21 cellular contexts compared by ENCODE assay signal in genomic region chr10:131253931-131254865, GRCh38. TPM values are rescaled to one million over a fixed set of nuclear protein-coding genes. Genes with fewer than 3 reads are reported as not detected.
DNase-seq lines count a peak whose midpoint lies in the region; FAIRE-seq and TF ChIP-seq lines count a peak whose summit lies in the region.
"Had no signal": no experiment of that assay in that cellular context is flagged by ENCODE, and none has a peak within 500 bp of the region (broad histone marks: within the 10 kb centered on the region; RNA-seq: fewer than 3 reads in every experiment).

No MANE protein-coding gene starts in this region.

- H3K36me3 ChIP-seq in spleen (no peaks in the 10 kb centered on the region), small intestine (ENCODE audit: control insufficient read depth in 2 of 2, insufficient read depth in 2 of 2, low read length in 2 of 2) (no peaks in the 10 kb centered on the region)

- TF ChIP-seq CTCF in glutamatergic neuron (IDR thresholded peaks at IDR 0.05; ENCODE audit: partially characterized antibody, unreplicated experiment) (no peak), neural crest cell (conservative IDR thresholded peaks at IDR 0.05) (no peak), spleen (IDR thresholded peaks at IDR 0.05 in 8 of 11, conservative IDR thresholded peaks at IDR 0.05 in 3 of 11) (no peak)

- H3K27ac Mint-ChIP-seq in T-helper 1 cell treated with Interleukin-12 subunit alpha and Interleukin-12 subunit beta and Interleukin-4 antibody, amounts not matched to agents 30 μg/mL and 1 μg/mL, for 36 hours, result peak overlapping the region; percentile 2
- H3K27ac Mint-ChIP-seq in glutamatergic neuron (ENCODE audit: unreplicated experiment), result peak overlapping the region; percentile 12
- H3K27ac Mint-ChIP-seq in neural crest cell (ENCODE audit: unreplicated experiment), result peak overlapping the region; percentile 50
- H3K27ac Mint-ChIP-seq: CD8-positive, alpha-beta T cell had no signal

- no peak overlapping the region for H3K4me3 Mint-ChIP-seq in T-helper 1 cell treated with Interleukin-12 subunit alpha and Interleukin-12 subunit beta and Interleukin-4 antibody, amounts not matched to agents 30 μg/mL and 1 μg/mL, for 36 hours
- H3K4me3 Mint-ChIP-seq in glutamatergic neuron (ENCODE audit: unreplicated experiment), result no peak overlapping the region
- H3K4me3 Mint-ChIP-seq in neural crest cell, result no peak overlapping the region
- H3K4me3 Mint-ChIP-seq: CD8-positive, alpha-beta T cell had no signal

- FAIRE-seq in small intestine (lab: Jason Lieb, UNC), result no peak
- FAIRE-seq: A549, GM12878 had no signal

- no peak overlapping the region for H3K4me3 ChIP-seq in spleen
- H3K4me3 ChIP-seq in small intestine (ENCODE audit: low read depth in 1 of 2, low read length in 2 of 2), result no peak overlapping the region
- H3K4me3 ChIP-seq: A549, GM12878 had no signal

- no peaks in the 10 kb centered on the region for H3K4me1 Mint-ChIP-seq in T-helper 1 cell treated with Interleukin-12 subunit alpha and Interleukin-12 subunit beta and Interleukin-4 antibody, amounts not matched to agents 30 μg/mL and 1 μg/mL, for 36 hours (ENCODE audit: low read depth)
- H3K4me1 Mint-ChIP-seq in glutamatergic neuron (ENCODE audit: low read depth, unreplicated experiment), result peaks cover 5% of the 10 kb centered on the region
- H3K4me1 Mint-ChIP-seq in neural crest cell, result peaks cover 14% of the 10 kb centered on the region

- TF ChIP-seq POLR2A in spleen (IDR thresholded peaks at IDR 0.05), result no peak

- no peaks in the 10 kb centered on the region for H3K4me1 ChIP-seq in spleen
- no peaks in the 10 kb centered on the region for H3K4me1 ChIP-seq in small intestine (ENCODE audit: control insufficient read depth in 2 of 2, insufficient read depth in 1 of 2, low read depth in 1 of 2, low read length in 1 of 2)
- H3K4me1 ChIP-seq: A549 had no signal

- H3K27me3 Mint-ChIP-seq in T-helper 1 cell treated with Interleukin-12 subunit alpha and Interleukin-12 subunit beta and Interleukin-4 antibody, amounts not matched to agents 30 μg/mL and 1 μg/mL, for 36 hours (ENCODE audit: low read depth), result no peaks in the 10 kb centered on the region
- H3K27me3 Mint-ChIP-seq in glutamatergic neuron (ENCODE audit: unreplicated experiment), result peaks cover 8% of the 10 kb centered on the region
- peaks cover 15% of the 10 kb centered on the region for H3K27me3 Mint-ChIP-seq in neural crest cell (ENCODE audit: low read depth)

- intact Hi-C loops in spleen (cut with DNase I; ENCODE audit: low total_unique reads), result no loop called here

- H3K9me3 ChIP-seq in spleen, result no peaks in the 10 kb centered on the region
- no peaks in the 10 kb centered on the region for H3K9me3 ChIP-seq in small intestine (ENCODE audit: control insufficient read depth, low read depth)
- H3K9me3 ChIP-seq: A549 had no signal

- H3K27me3 ChIP-seq in spleen (replicated peaks in 1 of 7) (peaks cover 0 to 18% (median 0%) of the 10 kb centered on the region in 7 donors), small intestine (ENCODE audit: control insufficient read depth in 2 of 2, insufficient read depth in 2 of 2, low read length in 2 of 2) (no peaks in the 10 kb centered on the region)

- no peaks in the 10 kb centered on the region for H3K9me3 Mint-ChIP-seq in T-helper 1 cell treated with Interleukin-12 subunit alpha and Interleukin-12 subunit beta and Interleukin-4 antibody, amounts not matched to agents 30 μg/mL and 1 μg/mL, for 36 hours
- H3K9me3 Mint-ChIP-seq in glutamatergic neuron (ENCODE audit: unreplicated experiment) (peaks cover 10% of the 10 kb centered on the region), neural crest cell (no peaks in the 10 kb centered on the region)
- H3K9me3 Mint-ChIP-seq: CD8-positive, alpha-beta T cell had no signal

- H3K27ac ChIP-seq in spleen (no peak overlapping the region), small intestine (ENCODE audit: low read depth in 1 of 2, low read length in 1 of 2) (no peak overlapping the region)
- H3K27ac ChIP-seq: 22Rv1, A549 had no signal

- WGBS in spleen, 5 donors, result 88 to 93% (median 91%) methylated on average over 22 of the region's 22 CpGs
- WGBS in small intestine, 3 donors, result 85 to 89% (median 88%) methylated on average over 22 of the region's 22 CpGs

- H3K36me3 Mint-ChIP-seq in T-helper 1 cell treated with Interleukin-12 subunit alpha and Interleukin-12 subunit beta and Interleukin-4 antibody, amounts not matched to agents 30 μg/mL and 1 μg/mL, for 36 hours (ENCODE audit: low read depth), result no peaks in the 10 kb centered on the region
- H3K36me3 Mint-ChIP-seq in glutamatergic neuron (ENCODE audit: unreplicated experiment), result peaks cover 4% of the 10 kb centered on the region
- H3K36me3 Mint-ChIP-seq in neural crest cell (ENCODE audit: low read depth), result no peaks in the 10 kb centered on the region
- H3K36me3 Mint-ChIP-seq: CD8-positive, alpha-beta T cell had no signal

- DNase-seq in T-helper 1 cell (no peak), glutamatergic neuron (no peak), neural crest cell (ENCODE audit: low read depth, low spot score) (no peak), spleen (peak; percentile 46), HCEC 1CT (no peak), small intestine (no peak), foreskin melanocyte (no peak)
- DNase-seq: AML-193; CD8-positive, alpha-beta T cell; DMS 273 treated with DMSO at 0.1 percent for 48 hours; DMS53; DND-41; EL; GOT3; H7 had no signal

RNA-seq across cellular contexts. Expression of gene TCERG1L, which starts 57.3 kb away (rescaled TPM):
- total RNA-seq in glutamatergic neuron (ENCODE audit: unreplicated experiment) (2.2 TPM), neural crest cell (0.71 and 0.96 TPM in 2 replicates), spleen (1 to 10 TPM in 1 of 7 donors, under 1 TPM in 4, not detected in 2; 0.17 to 1.2 (median 0.38) TPM)
- polyA plus RNA-seq in spleen (under 1 TPM in 2 of 3 donors, not detected in 1; 0.03 to 0.11 TPM), small intestine (under 1 TPM in 1 of 3 donors, not detected in 2; 0.04 TPM)
- total RNA-seq: G401, GM12878 had no signal
- polyA plus RNA-seq: A549, BJ, GM12878 had no signal
